In the genomic region with DNA sequence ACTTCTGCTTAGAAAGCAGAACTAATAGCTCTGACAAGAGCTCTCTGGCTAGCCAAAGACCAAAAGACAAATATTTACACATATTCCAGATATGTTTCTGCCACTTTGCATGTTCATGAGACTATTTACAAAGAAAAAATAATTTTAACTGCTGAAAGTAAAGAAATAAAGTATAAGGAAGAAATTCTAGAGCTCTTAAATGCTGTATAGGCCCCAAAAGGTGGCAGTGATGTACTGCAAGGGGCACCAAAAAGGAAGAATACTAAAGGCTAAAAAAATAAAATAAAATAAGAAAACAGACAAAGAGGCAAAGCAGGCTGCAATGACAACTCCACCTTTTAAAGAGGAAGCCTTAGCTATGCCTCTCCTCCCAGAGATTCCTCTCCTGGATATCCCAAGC, we compare ENCODE assay signal across 8 cellular contexts. TPM values are rescaled to one million over a fixed set of nuclear protein-coding genes. Genes with fewer than 3 reads are reported as not detected.
DNase-seq lines count a peak whose midpoint lies in the region; ATAC-seq and TF ChIP-seq lines count a peak whose summit lies in the region.

No MANE protein-coding gene starts in this region.

- H3K4me1 ChIP-seq in Peyer's patch: peaks cover 0 to 23% (median 3%) of the 10 kb centered on the region in 4 donors

- no peak for TF ChIP-seq POLR2A in Peyer's patch (IDR thresholded peaks at IDR 0.05)

- H3K4me3 ChIP-seq in AG09309 (ENCODE audit: control insufficient read depth, low read depth, low read length) (no peak overlapping the region), Peyer's patch (no peak overlapping the region)
- no peak overlapping the region for H3K4me3 ChIP-seq in Jurkat, Clone E6-1 (ENCODE audit: low read length)

- no peaks in the 10 kb centered on the region for H3K27me3 ChIP-seq in Peyer's patch

- in situ Hi-C loops in GM13976 (cut with MboI; ENCODE audit: low sequenced_read_pairs, unreplicated experiment): no loop called here

- H3K27ac ChIP-seq in VCaP (peak overlapping the region; percentile 96), Peyer's patch (peak overlapping the region in 2 of 4 donors; percentile 6 to 95)

- no peaks in the 10 kb centered on the region for H3K9me3 ChIP-seq in Peyer's patch

- DNase-seq in AG09309 (ENCODE audit: low read depth) (no peak), left kidney (ENCODE audit: low read depth, low spot score) (peak; percentile 55), Peyer's patch (no peak), GM13976 (ENCODE audit: low spot score) (no peak)
- DNase-seq in Jurkat, Clone E6-1 (ENCODE audit: low read depth, low spot score): peak; percentile 76

- no peak for ATAC-seq in HG03280 (IDR thresholded peaks at IDR 0.05; ENCODE audit: unreplicated experiment)
- no peak for ATAC-seq in HG03108 (IDR thresholded peaks at IDR 0.05; ENCODE audit: unreplicated experiment)

- no peaks in the 10 kb centered on the region for H3K36me3 ChIP-seq in Peyer's patch

- TF ChIP-seq CTCF in AG09309 (IDR thresholded peaks at IDR 0.05; ENCODE audit: control insufficient read depth, insufficient read depth, low read depth, low read length, missing control alignments): peak; percentile 38
- TF ChIP-seq CTCF in VCaP (conservative IDR thresholded peaks at IDR 0.05): peak; percentile 92
- TF ChIP-seq CTCF in Peyer's patch (IDR thresholded peaks at IDR 0.05): peak in 2 of 6 experiments; percentile 16 to 18
- TF ChIP-seq CTCF in GM13976 (IDR thresholded peaks at IDR 0.05; ENCODE audit: borderline replicate concordance, control extremely low read depth, extremely low read depth, insufficient read depth, missing control alignments): no peak

RNA-seq across cellular contexts. Expression of a gene that starts 23.0 kb away (rescaled TPM):
- polyA plus RNA-seq in Jurkat, Clone E6-1 (2012; ENCODE audit: insufficient read depth, insufficient read length): not detected
- 10 to 100 TPM in 1 of 4 donors, 1 to 10 TPM in 3; 3.3 to 17.9 (median 6.6) TPM for total RNA-seq in Peyer's patch

RNA-seq across cellular contexts. Expression of a gene that starts 42.7 kb away (rescaled TPM):
- polyA plus RNA-seq in Jurkat, Clone E6-1 (2012; ENCODE audit: insufficient read depth, insufficient read length): not detected
- total RNA-seq in Peyer's patch: 1 to 10 TPM in 3 of 4 donors, not detected in 1; 2.1 to 5.8 (median 5.6) TPM

RNA-seq across cellular contexts. Expression of a gene that starts 53.5 kb away (rescaled TPM):
- not detected for polyA plus RNA-seq in Jurkat, Clone E6-1 (2012; ENCODE audit: insufficient read depth, insufficient read length)
- 1 to 10 TPM in 2 of 4 donors, not detected in 2; 1.6 to 2.8 TPM for total RNA-seq in Peyer's patch

RNA-seq across cellular contexts. Expression of a gene that starts 59.2 kb away (rescaled TPM):
- not detected for polyA plus RNA-seq in Jurkat, Clone E6-1 (2012; ENCODE audit: insufficient read depth, insufficient read length)
- 1 to 10 TPM in 3 of 4 donors, under 1 TPM in 1; under 0.01 to 8.4 (median 5.4) TPM for total RNA-seq in Peyer's patch

Comparison
In these comparisons a context has a peak if more than half of its experiments do, and no peak if none do; other contexts are left out.
1. DNase-seq: peak in Jurkat, Clone E6-1 (single experiment) and left kidney (single experiment); none in AG09309 (single experiment), Peyer's patch (0 of 3) and GM13976 (single experiment).